ENCODE assay signal across 3 cellular contexts in the genomic region with DNA sequence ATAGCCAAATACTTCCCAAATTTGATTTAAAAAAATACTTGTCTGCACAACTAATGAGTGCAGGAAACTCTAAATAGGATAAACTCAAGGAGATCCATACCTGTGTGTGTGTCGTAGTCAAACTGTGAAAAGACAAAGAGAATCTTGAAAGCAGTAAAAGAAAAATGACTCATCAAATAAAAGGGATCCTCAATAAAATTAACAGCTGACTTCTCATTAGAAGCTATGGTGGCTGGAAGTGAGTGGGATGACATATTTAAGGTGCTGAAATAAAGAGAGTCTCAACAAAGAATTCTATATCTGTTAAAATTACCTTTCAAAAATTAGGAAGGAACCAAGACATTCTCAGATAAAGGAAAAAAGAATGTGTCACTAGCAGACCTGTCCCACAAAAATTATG.
TF ChIP-seq lines count a peak whose summit lies in the region.

No MANE protein-coding gene starts in this region.

TF ChIP-seq in HCT116, 20 proteins besides CTCF, POLR2A, EP300 and RAD21 (continued from another document):
- TF ChIP-seq CBX3 (IDR thresholded peaks at IDR 0.05; ENCODE audit: low read depth), result 0 out of 2 replicates have a peak, but pooled peaks have one; percentile 28

TF ChIP-seq in K562, 482 proteins besides CTCF, POLR2A, EP300 and RAD21:
- TF ChIP-seq, protein P1, sequence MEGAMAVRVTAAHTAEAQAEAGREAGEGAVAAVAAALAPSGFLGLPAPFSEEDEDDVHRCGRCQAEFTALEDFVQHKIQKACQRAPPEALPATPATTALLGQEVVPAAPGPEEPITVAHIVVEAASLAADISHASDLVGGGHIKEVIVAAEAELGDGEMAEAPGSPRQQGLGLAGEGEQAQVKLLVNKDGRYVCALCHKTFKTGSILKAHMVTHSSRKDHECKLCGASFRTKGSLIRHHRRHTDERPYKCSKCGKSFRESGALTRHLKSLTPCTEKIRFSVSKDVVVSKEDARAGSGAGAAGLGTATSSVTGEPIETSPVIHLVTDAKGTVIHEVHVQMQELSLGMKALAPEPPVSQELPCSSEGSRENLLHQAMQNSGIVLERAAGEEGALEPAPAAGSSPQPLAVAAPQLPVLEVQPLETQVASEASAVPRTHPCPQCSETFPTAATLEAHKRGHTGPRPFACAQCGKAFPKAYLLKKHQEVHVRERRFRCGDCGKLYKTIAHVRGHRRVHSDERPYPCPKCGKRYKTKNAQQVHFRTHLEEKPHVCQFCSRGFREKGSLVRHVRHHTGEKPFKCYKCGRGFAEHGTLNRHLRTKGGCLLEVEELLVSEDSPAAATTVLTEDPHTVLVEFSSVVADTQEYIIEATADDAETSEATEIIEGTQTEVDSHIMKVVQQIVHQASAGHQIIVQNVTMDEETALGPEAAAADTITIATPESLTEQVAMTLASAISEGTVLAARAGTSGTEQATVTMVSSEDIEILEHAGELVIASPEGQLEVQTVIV (CRISPR knock-in tag; IDR thresholded peaks at IDR 0.05; ENCODE audit: borderline replicate concordance), result no peak
- TF ChIP-seq ZNF274 (IDR thresholded peaks at IDR 0.05; ENCODE audit: borderline replicate concordance, low read depth, low read length) (no peak), MAFG (tag; conservative IDR thresholded peaks at IDR 0.05) (peak; percentile 50; the same call in 1 of the 2 replicates), CREBBP (IDR thresholded peaks at IDR 0.05; ENCODE audit: low read depth, low read length) (no peak), FOXJ2 (tag; IDR thresholded peaks at IDR 0.05) (no peak), JUND (IDR thresholded peaks at IDR 0.05; ENCODE audit: borderline replicate concordance, low read depth, low read length) (no peak), JUND (tag; IDR thresholded peaks at IDR 0.05; ENCODE audit: borderline replicate concordance, low read depth, low read length) (no peak; the same call in 2 of the 3 replicates), TRIM24 (IDR thresholded peaks at IDR 0.05) (peak; percentile 25 to 35; a peak in 1 of 4 replicates), KDM1A (IDR thresholded peaks at IDR 0.05) (no peak), TRIM28 (IDR thresholded peaks at IDR 0.05) (peak; percentile 65; the same call in 1 of the 2 replicates), ZNF316 (IDR thresholded peaks at IDR 0.05) (peak; percentile 38), C11orf30 (IDR thresholded peaks at IDR 0.05; ENCODE audit: low read depth) (peak; percentile 14; the same call in 1 of the 2 replicates), KHSRP (IDR thresholded peaks at IDR 0.05) (no peak), NFE2 (IDR thresholded peaks at IDR 0.05; ENCODE audit: low read depth) (0 out of 2 replicates have a peak, but pooled peaks have one; percentile 13), CBX3 (IDR thresholded peaks at IDR 0.05; ENCODE audit: borderline replicate concordance in 1 of 2, low read length in 2 of 2) (peak in 1 of 2 experiments; percentile 83; a peak in 2 of 3 replicates), HIVEP1 (CRISPR knock-in tag; IDR thresholded peaks at IDR 0.05) (no peak), ZKSCAN1 (IDR thresholded peaks at IDR 0.05; ENCODE audit: low read depth, low read length) (no peak)
- TF ChIP-seq, protein P2, sequence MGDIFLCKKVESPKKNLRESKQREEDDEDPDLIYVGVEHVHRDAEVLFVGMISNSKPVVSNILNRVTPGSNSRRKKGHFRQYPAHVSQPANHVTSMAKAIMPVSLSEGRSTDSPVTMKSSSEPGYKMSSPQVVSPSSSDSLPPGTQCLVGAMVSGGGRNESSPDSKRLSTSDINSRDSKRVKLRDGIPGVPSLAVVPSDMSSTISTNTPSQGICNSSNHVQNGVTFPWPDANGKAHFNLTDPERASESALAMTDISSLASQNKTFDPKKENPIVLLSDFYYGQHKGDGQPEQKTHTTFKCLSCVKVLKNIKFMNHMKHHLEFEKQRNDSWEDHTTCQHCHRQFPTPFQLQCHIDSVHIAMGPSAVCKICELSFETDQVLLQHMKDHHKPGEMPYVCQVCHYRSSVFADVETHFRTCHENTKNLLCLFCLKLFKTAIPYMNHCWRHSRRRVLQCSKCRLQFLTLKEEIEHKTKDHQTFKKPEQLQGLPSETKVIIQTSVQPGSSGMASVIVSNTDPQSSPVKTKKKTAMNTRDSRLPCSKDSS (IDR thresholded peaks at IDR 0.05; ENCODE audit: low read depth, partially characterized antibody), result peak; percentile 20
- TF ChIP-seq, protein P3, sequence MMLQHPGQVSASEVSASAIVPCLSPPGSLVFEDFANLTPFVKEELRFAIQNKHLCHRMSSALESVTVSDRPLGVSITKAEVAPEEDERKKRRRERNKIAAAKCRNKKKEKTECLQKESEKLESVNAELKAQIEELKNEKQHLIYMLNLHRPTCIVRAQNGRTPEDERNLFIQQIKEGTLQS (IDR thresholded peaks at IDR 0.05), result peak; percentile 49; the same call in 1 of the 2 replicates
- TF ChIP-seq, protein P3 (CRISPR knock-in tag; conservative IDR thresholded peaks at IDR 0.05), result no peak

TF ChIP-seq in HEK293T, 16 proteins besides CTCF, POLR2A, EP300 and RAD21 (continued from another document):
- TF ChIP-seq, protein P4, sequence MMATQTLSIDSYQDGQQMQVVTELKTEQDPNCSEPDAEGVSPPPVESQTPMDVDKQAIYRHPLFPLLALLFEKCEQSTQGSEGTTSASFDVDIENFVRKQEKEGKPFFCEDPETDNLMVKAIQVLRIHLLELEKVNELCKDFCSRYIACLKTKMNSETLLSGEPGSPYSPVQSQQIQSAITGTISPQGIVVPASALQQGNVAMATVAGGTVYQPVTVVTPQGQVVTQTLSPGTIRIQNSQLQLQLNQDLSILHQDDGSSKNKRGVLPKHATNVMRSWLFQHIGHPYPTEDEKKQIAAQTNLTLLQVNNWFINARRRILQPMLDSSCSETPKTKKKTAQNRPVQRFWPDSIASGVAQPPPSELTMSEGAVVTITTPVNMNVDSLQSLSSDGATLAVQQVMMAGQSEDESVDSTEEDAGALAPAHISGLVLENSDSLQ (IDR thresholded peaks at IDR 0.05), result no peak
- TF ChIP-seq FOXA1 (IDR thresholded peaks at IDR 0.05) (no peak), TARDBP (IDR thresholded peaks at IDR 0.05) (no peak)
